2 cellular contexts compared by ENCODE assay signal in the genomic region with DNA sequence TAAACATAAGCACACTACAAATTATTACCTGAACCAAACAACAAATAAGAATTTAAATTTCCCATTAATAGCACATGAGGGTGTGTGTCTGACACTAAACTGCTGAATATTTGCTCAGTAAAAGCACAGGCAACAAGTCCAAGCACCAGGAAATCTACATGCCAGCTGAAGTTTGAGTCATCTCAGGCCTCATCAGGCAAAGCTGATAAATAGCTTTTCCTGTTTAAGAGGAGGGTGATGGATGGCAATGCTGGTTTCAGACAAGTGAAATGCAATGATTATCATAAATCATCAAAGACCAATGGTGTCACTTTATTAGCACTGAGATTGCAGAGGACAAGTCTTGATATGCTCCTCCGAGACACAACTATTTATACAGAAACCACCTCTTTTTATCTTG.
TF ChIP-seq lines count a peak whose summit lies in the region.

No MANE protein-coding gene starts in this region.

TF ChIP-seq in SK-N-SH, 30 proteins besides CTCF, POLR2A, EP300 and RAD21 (continued from another document):
- TF ChIP-seq REST (IDR thresholded peaks at IDR 0.05; ENCODE audit: low read depth, low read length) (no peak), RFX5 (IDR thresholded peaks at IDR 0.05; ENCODE audit: low read length) (no peak), POLR2AphosphoS5 (IDR thresholded peaks at IDR 0.05; ENCODE audit: low read depth, low read length) (no peak), USF2 (IDR thresholded peaks at IDR 0.05; ENCODE audit: borderline replicate concordance, low read depth, low read length) (no peak)
- TF ChIP-seq, protein P1, sequence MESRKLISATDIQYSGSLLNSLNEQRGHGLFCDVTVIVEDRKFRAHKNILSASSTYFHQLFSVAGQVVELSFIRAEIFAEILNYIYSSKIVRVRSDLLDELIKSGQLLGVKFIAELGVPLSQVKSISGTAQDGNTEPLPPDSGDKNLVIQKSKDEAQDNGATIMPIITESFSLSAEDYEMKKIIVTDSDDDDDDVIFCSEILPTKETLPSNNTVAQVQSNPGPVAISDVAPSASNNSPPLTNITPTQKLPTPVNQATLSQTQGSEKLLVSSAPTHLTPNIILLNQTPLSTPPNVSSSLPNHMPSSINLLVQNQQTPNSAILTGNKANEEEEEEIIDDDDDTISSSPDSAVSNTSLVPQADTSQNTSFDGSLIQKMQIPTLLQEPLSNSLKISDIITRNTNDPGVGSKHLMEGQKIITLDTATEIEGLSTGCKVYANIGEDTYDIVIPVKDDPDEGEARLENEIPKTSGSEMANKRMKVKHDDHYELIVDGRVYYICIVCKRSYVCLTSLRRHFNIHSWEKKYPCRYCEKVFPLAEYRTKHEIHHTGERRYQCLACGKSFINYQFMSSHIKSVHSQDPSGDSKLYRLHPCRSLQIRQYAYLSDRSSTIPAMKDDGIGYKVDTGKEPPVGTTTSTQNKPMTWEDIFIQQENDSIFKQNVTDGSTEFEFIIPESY (IDR thresholded peaks at IDR 0.05; ENCODE audit: borderline replicate concordance, low read depth) = no peak

TF ChIP-seq in SK-N-SH treated with all-trans-retinoic acid at 6 μM for 48 hours, 23 proteins besides CTCF, POLR2A, EP300 and RAD21 (continued from another document):
- no peak for TF ChIP-seq POU6F1 (CRISPR knock-in tag; IDR thresholded peaks at IDR 0.05; ENCODE audit: borderline replicate concordance, low read depth)
- TF ChIP-seq ZNF565 (CRISPR knock-in tag; conservative IDR thresholded peaks at IDR 0.05; ENCODE audit: low read depth) = no peak
- TF ChIP-seq ZNF70 (CRISPR knock-in tag; IDR thresholded peaks at IDR 0.05) = no peak
- TF ChIP-seq, protein P2, sequence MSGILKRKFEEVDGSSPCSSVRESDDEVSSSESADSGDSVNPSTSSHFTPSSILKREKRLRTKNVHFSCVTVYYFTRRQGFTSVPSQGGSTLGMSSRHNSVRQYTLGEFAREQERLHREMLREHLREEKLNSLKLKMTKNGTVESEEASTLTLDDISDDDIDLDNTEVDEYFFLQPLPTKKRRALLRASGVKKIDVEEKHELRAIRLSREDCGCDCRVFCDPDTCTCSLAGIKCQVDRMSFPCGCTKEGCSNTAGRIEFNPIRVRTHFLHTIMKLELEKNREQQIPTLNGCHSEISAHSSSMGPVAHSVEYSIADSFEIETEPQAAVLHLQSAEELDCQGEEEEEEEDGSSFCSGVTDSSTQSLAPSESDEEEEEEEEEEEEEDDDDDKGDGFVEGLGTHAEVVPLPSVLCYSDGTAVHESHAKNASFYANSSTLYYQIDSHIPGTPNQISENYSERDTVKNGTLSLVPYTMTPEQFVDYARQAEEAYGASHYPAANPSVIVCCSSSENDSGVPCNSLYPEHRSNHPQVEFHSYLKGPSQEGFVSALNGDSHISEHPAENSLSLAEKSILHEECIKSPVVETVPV (CRISPR knock-in tag; IDR thresholded peaks at IDR 0.05) = no peak
- no peak for TF ChIP-seq ARNTL (CRISPR knock-in tag; IDR thresholded peaks at IDR 0.05; ENCODE audit: borderline replicate concordance, low read depth)
- TF ChIP-seq, protein P3, sequence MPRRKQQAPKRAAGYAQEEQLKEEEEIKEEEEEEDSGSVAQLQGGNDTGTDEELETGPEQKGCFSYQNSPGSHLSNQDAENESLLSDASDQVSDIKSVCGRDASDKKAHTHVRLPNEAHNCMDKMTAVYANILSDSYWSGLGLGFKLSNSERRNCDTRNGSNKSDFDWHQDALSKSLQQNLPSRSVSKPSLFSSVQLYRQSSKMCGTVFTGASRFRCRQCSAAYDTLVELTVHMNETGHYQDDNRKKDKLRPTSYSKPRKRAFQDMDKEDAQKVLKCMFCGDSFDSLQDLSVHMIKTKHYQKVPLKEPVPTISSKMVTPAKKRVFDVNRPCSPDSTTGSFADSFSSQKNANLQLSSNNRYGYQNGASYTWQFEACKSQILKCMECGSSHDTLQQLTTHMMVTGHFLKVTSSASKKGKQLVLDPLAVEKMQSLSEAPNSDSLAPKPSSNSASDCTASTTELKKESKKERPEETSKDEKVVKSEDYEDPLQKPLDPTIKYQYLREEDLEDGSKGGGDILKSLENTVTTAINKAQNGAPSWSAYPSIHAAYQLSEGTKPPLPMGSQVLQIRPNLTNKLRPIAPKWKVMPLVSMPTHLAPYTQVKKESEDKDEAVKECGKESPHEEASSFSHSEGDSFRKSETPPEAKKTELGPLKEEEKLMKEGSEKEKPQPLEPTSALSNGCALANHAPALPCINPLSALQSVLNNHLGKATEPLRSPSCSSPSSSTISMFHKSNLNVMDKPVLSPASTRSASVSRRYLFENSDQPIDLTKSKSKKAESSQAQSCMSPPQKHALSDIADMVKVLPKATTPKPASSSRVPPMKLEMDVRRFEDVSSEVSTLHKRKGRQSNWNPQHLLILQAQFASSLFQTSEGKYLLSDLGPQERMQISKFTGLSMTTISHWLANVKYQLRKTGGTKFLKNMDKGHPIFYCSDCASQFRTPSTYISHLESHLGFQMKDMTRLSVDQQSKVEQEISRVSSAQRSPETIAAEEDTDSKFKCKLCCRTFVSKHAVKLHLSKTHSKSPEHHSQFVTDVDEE (CRISPR knock-in tag; IDR thresholded peaks at IDR 0.05) = no peak
- no peak for TF ChIP-seq BACH2 (CRISPR knock-in tag; IDR thresholded peaks at IDR 0.05; ENCODE audit: borderline replicate concordance)
- TF ChIP-seq ZC3H10 (CRISPR knock-in tag; IDR thresholded peaks at IDR 0.05) = no peak
